Comparison of ENCODE assay signal across 23 cellular contexts in the genomic region with DNA sequence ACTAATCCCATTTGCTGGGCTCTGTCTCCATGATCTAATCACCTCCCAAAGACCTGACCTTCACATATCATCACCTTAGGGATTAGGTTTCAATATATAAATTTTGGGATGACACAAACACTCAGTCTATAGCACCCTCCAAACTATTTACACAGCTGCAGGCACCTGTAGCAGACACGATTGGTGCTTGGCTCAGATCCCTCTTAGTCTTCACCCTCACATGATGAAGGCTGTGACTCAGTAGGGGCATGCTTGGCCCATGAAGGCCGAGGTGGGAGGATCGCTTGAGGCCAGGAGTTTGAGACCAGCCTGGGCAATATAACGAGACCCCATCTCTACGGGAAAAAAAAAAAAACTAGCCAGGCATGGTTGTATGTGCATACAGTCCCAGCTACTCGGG.
"Had no signal": no experiment of that assay in that cellular context is flagged by ENCODE, and none has a peak within 500 bp of the region (broad histone marks: within the 10 kb centered on the region; RNA-seq: fewer than 3 reads in every experiment).

No MANE protein-coding gene starts in this region.

- DNase-seq: activated CD4-positive, alpha-beta T cell treated with anti-CD3 and anti-CD28 coated beads for 48 hours; activated CD4-positive, alpha-beta T cell treated with anti-CD3 and anti-CD28 coated beads, Interleukin-2, amount 50 U/mL, for 48 hours; activated CD8-positive, alpha-beta memory T cell treated with anti-CD3 and anti-CD28 coated beads for 24 hours; activated effector memory CD4-positive, alpha-beta T cell treated with Interleukin-2 at 50 U/mL for 16 hours; activated naive CD4-positive, alpha-beta T cell treated with anti-CD3 and anti-CD28 coated beads for 36 hours; activated naive CD8-positive, alpha-beta T cell treated with anti-CD3 and anti-CD28 coated beads for 36 hours; adrenal gland; aorta; body of pancreas; colonic mucosa; effector CD8-positive, alpha-beta T cell; islet precursor cell; left ventricle myocardium inferior; mucosa of descending colon; right cardiac atrium; spleen; stimulated activated CD4-positive, alpha-beta T cell treated with anti-CD3 and anti-CD28 coated beads, Interleukin-2, amount 100 ng/mL, for 48 hours; stimulated activated naive CD8-positive, alpha-beta T cell treated with anti-CD3 and anti-CD28 coated beads, Interleukin-15, Interleukin-2, amounts not matched to agents 100 U/mL and 50 U/mL, for 24 hours; T1000; testis; transverse colon had no signal

- ATAC-seq: activated CD4-positive, CD25-positive, alpha-beta regulatory T cell treated with anti-CD3 and anti-CD28 coated beads, Interleukin-2, amount 50 U/mL, for 24 hours; body of pancreas; gastroesophageal sphincter; mucosa of descending colon; right cardiac atrium; stimulated activated naive CD8-positive, alpha-beta T cell treated with anti-CD3 and anti-CD28 coated beads, Interleukin-15, Interleukin-2, amounts not matched to agents 100 U/mL and 50 U/mL, for 24 hours had no signal
